2 cellular contexts compared by ENCODE assay signal in genomic region chr1:7117599-7118281, GRCh38.
TF ChIP-seq lines count a peak whose summit lies in the region.

No MANE protein-coding gene starts in this region.

TF ChIP-seq in K562, 482 proteins besides CTCF, POLR2A, EP300 and RAD21:
- TF ChIP-seq HMBOX1 (IDR thresholded peaks at IDR 0.05) (no peak), MXD1 (CRISPR knock-in tag; IDR thresholded peaks at IDR 0.05; ENCODE audit: borderline replicate concordance, poor library complexity, severe bottlenecking) (no peak), CEBPB (tag; IDR thresholded peaks at IDR 0.05) (peak; percentile 69), ID3 (CRISPR knock-in tag; IDR thresholded peaks at IDR 0.05) (no peak), ID3 (tag; IDR thresholded peaks at IDR 0.05) (no peak), ARNT (IDR thresholded peaks at IDR 0.05) (no peak), KLF6 (CRISPR knock-in tag; IDR thresholded peaks at IDR 0.05; ENCODE audit: borderline replicate concordance) (no peak), CSDE1 (IDR thresholded peaks at IDR 0.05) (no peak), CEBPG (CRISPR knock-in tag; IDR thresholded peaks at IDR 0.05) (peak; percentile 69; the same call in 1 of the 2 replicates), CEBPG (tag; conservative IDR thresholded peaks at IDR 0.05 in 1 of 2, IDR thresholded peaks at IDR 0.05 in 1 of 2) (peak in 1 of 2 experiments; percentile 54; a peak in 2 of 4 replicates), FOXP1 (CRISPR knock-in tag; IDR thresholded peaks at IDR 0.05) (no peak), SMARCC2 (IDR thresholded peaks at IDR 0.05; ENCODE audit: low read depth) (no peak), POLR2AphosphoS2 (IDR thresholded peaks at IDR 0.05; ENCODE audit: low read length) (no peak), GTF2A2 (tag; IDR thresholded peaks at IDR 0.05) (no peak), PKNOX1 (IDR thresholded peaks at IDR 0.05) (peak; percentile 14; the same call in 1 of the 2 replicates), ZNF764 (CRISPR knock-in tag; IDR thresholded peaks at IDR 0.05; ENCODE audit: low read depth) (no peak), ZNF121 (CRISPR knock-in tag; conservative IDR thresholded peaks at IDR 0.05) (no peak), ERF (CRISPR knock-in tag; IDR thresholded peaks at IDR 0.05) (no peak), E2F8 (IDR thresholded peaks at IDR 0.05; ENCODE audit: low read depth, partially characterized antibody) (no peak), U2AF2 (optimal IDR thresholded peaks at IDR 0.05; ENCODE audit: low read depth, low read length) (no peak), CTBP1 (IDR thresholded peaks at IDR 0.05; ENCODE audit: borderline replicate concordance) (no peak), SNAPC5 (CRISPR knock-in tag; IDR thresholded peaks at IDR 0.05) (no peak), NCOA2 (IDR thresholded peaks at IDR 0.05; ENCODE audit: partially characterized antibody in 2 of 2) (peak in 1 of 2 experiments; percentile 80), CREB3L1 (IDR thresholded peaks at IDR 0.05; ENCODE audit: borderline replicate concordance, low read depth) (no peak), BACH1 (tag; IDR thresholded peaks at IDR 0.05) (no peak), PHTF2 (CRISPR knock-in tag; IDR thresholded peaks at IDR 0.05) (no peak), RBM34 (IDR thresholded peaks at IDR 0.05; ENCODE audit: borderline replicate concordance, insufficient read depth, low read length) (no peak), ZNF778 (CRISPR knock-in tag; IDR thresholded peaks at IDR 0.05) (no peak)

TF ChIP-seq in liver, 16 proteins besides CTCF, POLR2A, EP300 and RAD21 (continued from another document):
- no peak for TF ChIP-seq MAX (IDR thresholded peaks at IDR 0.05)
- no peak for TF ChIP-seq RXRA (IDR thresholded peaks at IDR 0.05)
- no peak for TF ChIP-seq SP1 (IDR thresholded peaks at IDR 0.05)
- TF ChIP-seq ZBTB33 (IDR thresholded peaks at IDR 0.05): no peak
- no peak for TF ChIP-seq TAF1 (conservative IDR thresholded peaks at IDR 0.05)
